ENCODE assay signal across 8 cellular contexts in genomic region chr21:15437873-15438272, GRCh38.
DNase-seq lines count a peak whose midpoint lies in the region; ATAC-seq and TF ChIP-seq lines count a peak whose summit lies in the region.
"Had no signal": no experiment of that assay in that cellular context is flagged by ENCODE, and none has a peak within 500 bp of the region (broad histone marks: within the 10 kb centered on the region; RNA-seq: fewer than 3 reads in every experiment).

No MANE protein-coding gene starts in this region.

- no peaks in the 10 kb centered on the region for H3K27me3 ChIP-seq in psoas muscle (ENCODE audit: insufficient read depth in 3 of 3, low read length in 2 of 3)

- POLR2A ChIA-PET in HEK293T (lab: Yijun Ruan, JAX): no interaction called here

- peaks cover 36% of the 10 kb centered on the region for H3K36me3 Mint-ChIP-seq in nephron progenitor cell (ENCODE audit: low read depth)

- H3K27ac ChIP-seq in psoas muscle: no peak overlapping the region

- H3K4me1 Mint-ChIP-seq in nephron progenitor cell: peaks cover 68% of the 10 kb centered on the region

- H3K4me1 ChIP-seq in psoas muscle: peaks cover 24% of the 10 kb centered on the region

- H3K4me3 ChIP-seq in psoas muscle: no peak overlapping the region

- peak; percentile 28 for DNase-seq in NCI-H226
- DNase-seq in nephron progenitor cell: no peak
- DNase-seq in HEK293T (ENCODE audit: extremely low spot score): no peak
- no peak for DNase-seq in psoas muscle
- no peak for DNase-seq in globus pallidus (ENCODE audit: low spot score)
- DNase-seq: NCI-H69 had no signal

- peak overlapping the region; percentile 36 for H3K27ac Mint-ChIP-seq in nephron progenitor cell

- H3K9me3 ChIP-seq in psoas muscle: no peaks in the 10 kb centered on the region

- no peaks in the 10 kb centered on the region for H3K27me3 Mint-ChIP-seq in nephron progenitor cell (ENCODE audit: low read depth, poor library complexity)

- intact Hi-C loops in psoas muscle (cut with DNase I): no loop called here

- 32 to 55% (median 41%) methylated on average over 2 of the region's 2 CpGs for WGBS in psoas muscle, 3 donors

- H3K36me3 ChIP-seq in psoas muscle (ENCODE audit: insufficient read depth in 1 of 2, low read depth in 1 of 2): no peaks in the 10 kb centered on the region

- peak; percentile 79 for ATAC-seq in GM19035 (IDR thresholded peaks at IDR 0.05; ENCODE audit: unreplicated experiment)
- peak; percentile 89 for ATAC-seq in HG02623 (IDR thresholded peaks at IDR 0.05; ENCODE audit: unreplicated experiment)
- no peak for ATAC-seq in psoas muscle

- no peak overlapping the region for H3K4me3 Mint-ChIP-seq in nephron progenitor cell

- CTCF ChIA-PET in HEK293T (lab: Yijun Ruan, JAX): no interaction called here

- TF ChIP-seq CTCF in nephron progenitor cell (IDR thresholded peaks at IDR 0.05) (no peak), psoas muscle (IDR thresholded peaks at IDR 0.05) (no peak)

- peaks cover 24% of the 10 kb centered on the region for H3K9me3 Mint-ChIP-seq in nephron progenitor cell

TF ChIP-seq in HEK293T, 16 proteins besides CTCF, POLR2A, EP300 and RAD21:
- TF ChIP-seq ELF4 (IDR thresholded peaks at IDR 0.05) (no peak), L3MBTL2 (conservative IDR thresholded peaks at IDR 0.05) (no peak), SP1 (IDR thresholded peaks at IDR 0.05) (no peak), FOXA1 (IDR thresholded peaks at IDR 0.05) (no peak)

Comparison
In these comparisons a context has a peak if more than half of its experiments do, and no peak if none do; other contexts are left out.
1. ATAC-seq: peak in GM19035 (single experiment) and HG02623 (single experiment); none in psoas muscle (0 of 4).